Comparison of ENCODE assay signal across 8 cellular contexts in the genomic region with DNA sequence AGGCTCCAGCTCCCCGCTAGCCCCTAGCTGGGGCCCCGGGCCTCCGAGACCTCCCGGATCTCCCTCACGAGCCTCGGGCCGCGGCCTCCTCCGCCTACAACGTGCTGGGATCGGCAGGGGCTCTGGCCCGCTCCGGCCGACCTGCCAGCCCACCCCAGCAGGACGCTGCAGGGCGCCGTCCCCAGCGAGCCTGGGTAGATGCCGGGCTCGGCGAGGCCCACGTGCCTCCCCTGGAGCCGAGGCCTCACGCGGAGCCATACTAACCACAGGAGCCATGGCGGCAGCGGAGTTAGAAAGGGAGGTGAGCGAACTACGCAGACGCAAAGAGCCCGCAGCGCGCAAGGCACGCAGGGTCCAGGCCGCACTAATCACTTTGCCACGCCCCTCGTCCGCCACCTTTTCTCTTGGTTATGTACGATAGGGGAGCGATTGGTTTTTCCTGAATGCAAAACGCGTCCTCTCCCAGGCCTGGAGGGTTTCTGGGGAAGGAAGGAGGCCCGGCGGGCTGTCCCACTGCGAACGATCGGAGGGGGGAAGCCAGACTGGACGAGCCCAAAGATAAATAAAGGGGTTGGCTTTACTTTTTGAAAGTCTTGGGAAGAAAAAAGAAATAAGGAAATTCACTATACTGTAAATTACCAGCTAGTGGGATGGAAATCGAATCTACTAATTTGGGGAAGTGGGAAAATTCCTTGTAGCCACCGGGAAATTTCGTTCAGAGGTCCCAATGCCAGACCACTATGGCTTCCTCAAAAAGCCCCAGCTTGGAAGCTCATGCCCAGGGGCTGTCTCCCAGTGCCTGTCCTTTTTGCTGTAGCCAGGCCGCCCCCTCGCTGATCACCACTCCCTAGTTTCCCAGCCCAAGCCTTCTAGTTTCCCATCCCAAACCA. TPM values are rescaled to one million over a fixed set of nuclear protein-coding genes. Genes with fewer than 3 reads are reported as not detected.
A peak's percentile ranks its signal among the peaks of the same experiment; 100 is the strongest.
DNase-seq lines count a peak whose midpoint lies in the region; ATAC-seq, FAIRE-seq and TF ChIP-seq lines count a peak whose summit lies in the region.

TSS of gene RPL22 (minus strand) at position 298 of the 890 bp plus-strand sequence. CDS start at position 276, 22 bp downstream.

- DNase-seq in AG04450 (ENCODE audit: low read depth, low spot score) (peak; percentile 97), NCI-H226 (peak; percentile 99), WTC11 (ENCODE audit: low spot score) (peak; percentile 99), cardiac fibroblast (ENCODE audit: low read depth in 2 of 2) (peak; percentile 99 to 100), iPS-NIHi11 (ENCODE audit: low spot score) (peak; percentile 89), small intestine (peak; percentile 100)

- H3K27ac ChIP-seq in AG04450 (ENCODE audit: low read depth, low read length): peak within 1 kb of the TSS; percentile 65
- H3K27ac ChIP-seq in small intestine (ENCODE audit: low read depth in 1 of 2, low read length in 1 of 2): peak within 1 kb of the TSS; percentile 75 to 81

- no peaks in the 10 kb centered on the region for H3K27me3 ChIP-seq in AG04450 (ENCODE audit: control insufficient read depth, insufficient read depth, low read length)
- H3K27me3 ChIP-seq in small intestine (ENCODE audit: control insufficient read depth in 2 of 2, insufficient read depth in 2 of 2, low read length in 2 of 2): no peaks in the 10 kb centered on the region

- H3K27ac Mint-ChIP-seq in WTC11: peak within 1 kb of the TSS; percentile 96

- WGBS in small intestine, 3 donors: 1 to 5% (median 2%) methylated on average over 52 to 53 of the region's 53 CpGs

- peaks cover 30% of the 10 kb centered on the region for H3K36me3 Mint-ChIP-seq in WTC11

- ATAC-seq in GM18909 (IDR thresholded peaks at IDR 0.05; ENCODE audit: poor library complexity, unreplicated experiment): peak; percentile 95
- peak; percentile 95 for ATAC-seq in HG03175 (IDR thresholded peaks at IDR 0.05; ENCODE audit: unreplicated experiment)
- peak; percentile 93 for ATAC-seq in WTC11

- H3K4me3 ChIP-seq in AG04450 (ENCODE audit: low read depth, low read length) (peak within 1 kb of the TSS; percentile 94), cardiac fibroblast (replicated peaks in 1 of 2; ENCODE audit: low read depth in 2 of 2, low read length in 2 of 2) (peak within 1 kb of the TSS; percentile 97 to 98), small intestine (ENCODE audit: low read depth in 1 of 2, low read length in 2 of 2) (peak within 1 kb of the TSS; percentile 91 to 92)

- POLR2A ChIA-PET in AG04450 (lab: Yijun Ruan, JAX): interaction anchor here (0.8 kb wide), 1 partner anchor 10 kb away, joined by 3 read pairs; no protein-coding TSS in a partner anchor
- POLR2A ChIA-PET in WTC11 (lab: Charles Lee): interaction anchor here (1.0 to 1.2 kb wide), 3 partner anchors 40 to 46 kb away, joined by 3 to 5 read pairs (median 5); partner anchors contain the start of gene HES3

- H3K4me1 Mint-ChIP-seq in WTC11: peaks cover 37% of the 10 kb centered on the region

- H3K27me3 Mint-ChIP-seq in WTC11 (ENCODE audit: low read depth): no peaks in the 10 kb centered on the region

- FAIRE-seq in small intestine (lab: Jason Lieb, UNC): no peak

- H3K4me1 ChIP-seq in small intestine (ENCODE audit: control insufficient read depth in 2 of 2, insufficient read depth in 1 of 2, low read depth in 1 of 2, low read length in 1 of 2): peaks cover 2 to 9% of the 10 kb centered on the region in 2 donors

- peak within 1 kb of the TSS; percentile 97 for H3K4me3 Mint-ChIP-seq in WTC11

- no peaks in the 10 kb centered on the region for H3K9me3 Mint-ChIP-seq in WTC11

- TF ChIP-seq CTCF in AG04450 (IDR thresholded peaks at IDR 0.05; ENCODE audit: low read depth, low read length) (no peak), WTC11 (IDR thresholded peaks at IDR 0.05) (no peak), cardiac fibroblast (IDR thresholded peaks at IDR 0.05; ENCODE audit: low read depth, low read length) (no peak)

- H3K9me3 ChIP-seq in AG04450 (ENCODE audit: control insufficient read depth, insufficient read depth, low read length) (peaks cover 3% of the 10 kb centered on the region; the same call in 1 of the 2 replicates), small intestine (ENCODE audit: control insufficient read depth, low read depth) (no peaks in the 10 kb centered on the region)

- CTCF ChIA-PET in AG04450 (lab: Charles Lee) (interaction anchor here (0.8 to 2.0 kb wide), 4 partner anchors 14 to 47 kb away, joined by 3 to 9 read pairs (median 3); no protein-coding TSS in a partner anchor), WTC11 (lab: Charles Lee) (interaction anchor here (0.8 to 1.9 kb wide), 11 partner anchors 9 to 147 kb away, joined by 3 to 12 read pairs (median 4); no protein-coding TSS in a partner anchor)

- peaks cover 0 to 5% of the 10 kb centered on the region in 2 donors for H3K36me3 ChIP-seq in small intestine (ENCODE audit: control insufficient read depth in 2 of 2, insufficient read depth in 2 of 2, low read length in 2 of 2)

TF ChIP-seq in WTC11, 78 proteins besides CTCF, POLR2A, EP300 and RAD21 (continues in another document):
- TF ChIP-seq, protein P1, sequence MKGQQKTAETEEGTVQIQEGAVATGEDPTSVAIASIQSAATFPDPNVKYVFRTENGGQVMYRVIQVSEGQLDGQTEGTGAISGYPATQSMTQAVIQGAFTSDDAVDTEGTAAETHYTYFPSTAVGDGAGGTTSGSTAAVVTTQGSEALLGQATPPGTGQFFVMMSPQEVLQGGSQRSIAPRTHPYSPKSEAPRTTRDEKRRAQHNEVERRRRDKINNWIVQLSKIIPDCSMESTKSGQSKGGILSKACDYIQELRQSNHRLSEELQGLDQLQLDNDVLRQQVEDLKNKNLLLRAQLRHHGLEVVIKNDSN (CRISPR knock-in tag; IDR thresholded peaks at IDR 0.05): peak; percentile 74
- TF ChIP-seq, protein P2, sequence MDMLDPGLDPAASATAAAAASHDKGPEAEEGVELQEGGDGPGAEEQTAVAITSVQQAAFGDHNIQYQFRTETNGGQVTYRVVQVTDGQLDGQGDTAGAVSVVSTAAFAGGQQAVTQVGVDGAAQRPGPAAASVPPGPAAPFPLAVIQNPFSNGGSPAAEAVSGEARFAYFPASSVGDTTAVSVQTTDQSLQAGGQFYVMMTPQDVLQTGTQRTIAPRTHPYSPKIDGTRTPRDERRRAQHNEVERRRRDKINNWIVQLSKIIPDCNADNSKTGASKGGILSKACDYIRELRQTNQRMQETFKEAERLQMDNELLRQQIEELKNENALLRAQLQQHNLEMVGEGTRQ (CRISPR knock-in tag; IDR thresholded peaks at IDR 0.05): peak; percentile 65
- TF ChIP-seq, protein P3, sequence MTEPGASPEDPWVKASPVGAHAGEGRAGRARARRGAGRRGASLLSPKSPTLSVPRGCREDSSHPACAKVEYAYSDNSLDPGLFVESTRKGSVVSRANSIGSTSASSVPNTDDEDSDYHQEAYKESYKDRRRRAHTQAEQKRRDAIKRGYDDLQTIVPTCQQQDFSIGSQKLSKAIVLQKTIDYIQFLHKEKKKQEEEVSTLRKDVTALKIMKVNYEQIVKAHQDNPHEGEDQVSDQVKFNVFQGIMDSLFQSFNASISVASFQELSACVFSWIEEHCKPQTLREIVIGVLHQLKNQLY (CRISPR knock-in tag; IDR thresholded peaks at IDR 0.05): no peak
- TF ChIP-seq NFATC4 (CRISPR knock-in tag; IDR thresholded peaks at IDR 0.05) (no peak), AFF4 (CRISPR knock-in tag; IDR thresholded peaks at IDR 0.05; ENCODE audit: borderline replicate concordance) (peak; percentile 60; the same call in 1 of the 2 replicates), E2F1 (CRISPR knock-in tag; IDR thresholded peaks at IDR 0.05) (no peak)

RNA-seq across cellular contexts. Expression of gene RPL22, which starts in this region (rescaled TPM):
- polyA plus RNA-seq in AG04450 (2011; rRNA removed) (283 and 393 TPM in 2 replicates), small intestine (100 to 1,000 TPM; 207 to 434 (median 284) TPM)
- polyA minus RNA-seq in AG04450 (2011; rRNA and poly(A)+ RNA removed): 36.3 and 49.0 TPM in 2 replicates
- 441 to 512 TPM (median 491 TPM) in 3 replicates for total RNA-seq in WTC11 (2021)

Comparison
In these comparisons a context has a peak if more than half of its experiments do, and no peak if none do; other contexts are left out.
1. Peak in every context shown above with its lines: DNase-seq, ATAC-seq, H3K4me3 ChIP-seq and H3K27ac ChIP-seq.